ENCODE assay signal across 23 cellular contexts in genomic region chr1:154174654-154175053, GRCh38. TPM values are rescaled to one million over a fixed set of nuclear protein-coding genes. Genes with fewer than 3 reads are reported as not detected.
DNase-seq lines count a peak whose midpoint lies in the region; ATAC-seq and TF ChIP-seq lines count a peak whose summit lies in the region.
"Had no signal": no experiment of that assay in that cellular context is flagged by ENCODE, and none has a peak within 500 bp of the region (broad histone marks: within the 10 kb centered on the region; RNA-seq: fewer than 3 reads in every experiment).

No MANE protein-coding gene starts in this region.

- DNase-seq in activated T-cell treated with anti-CD3 and anti-CD28 coated beads, Interleukin-2, amount 50 U/mL, for 24 hours: peak; percentile 12
- DNase-seq in activated T-cell treated with anti-CD3 and anti-CD28 coated beads, Interleukin-2, amount 50 U/mL, for 4 hours: no peak
- DNase-seq in stimulated activated effector memory CD8-positive, alpha-beta T cell treated with anti-CD3 and anti-CD28 coated beads, Interleukin-12 subunit alpha, Interleukin-12 subunit beta, amount 100 ng/mL, for 72 hours (ENCODE audit: low spot score in 2 of 2): no peak
- DNase-seq in posterior vena cava (ENCODE audit: low spot score) (no peak), foreskin fibroblast (no peak)
- no peak for DNase-seq in activated CD4-positive, alpha-beta T cell treated with anti-CD3 and anti-CD28 coated beads for 48 hours
- DNase-seq: ACHN; Caco-2; CD4-positive, alpha-beta memory T cell; DMS 273 treated with DMSO at 0.1 percent for 48 hours; DMS79 treated with DMSO at 0.1 percent for 48 hours; H7; IMR-90; NCI-H1694 treated with DMSO at 0.1 percent for 48 hours; NCI-H2081 treated with DMSO at 0.1 percent for 48 hours; NCI-H2171 treated with DMSO at 0.1 percent for 48 hours; NCI-H524 treated with DMSO at 0.1 percent for 48 hours; OCI-M1 had no signal

- peaks cover 94% of the 10 kb centered on the region for H3K36me3 Mint-ChIP-seq in activated T-cell treated with anti-CD3 and anti-CD28 coated beads, Interleukin-2, amount 50 U/mL, for 24 hours (ENCODE audit: low read depth)
- peaks cover 50% of the 10 kb centered on the region for H3K36me3 Mint-ChIP-seq in activated T-cell treated with anti-CD3 and anti-CD28 coated beads, Interleukin-2, amount 50 U/mL, for 4 hours (ENCODE audit: insufficient read depth)
- peaks cover 2% of the 10 kb centered on the region for H3K36me3 Mint-ChIP-seq in IgD-negative memory B cell
- peaks cover 100% of the 10 kb centered on the region for H3K36me3 Mint-ChIP-seq in stimulated activated effector memory CD8-positive, alpha-beta T cell treated with anti-CD3 and anti-CD28 coated beads, Interleukin-12 subunit alpha, Interleukin-12 subunit beta, amount 100 ng/mL, for 72 hours

- no peak overlapping the region for H3K4me3 Mint-ChIP-seq in activated T-cell treated with anti-CD3 and anti-CD28 coated beads, Interleukin-2, amount 50 U/mL, for 24 hours
- no peak overlapping the region for H3K4me3 Mint-ChIP-seq in activated T-cell treated with anti-CD3 and anti-CD28 coated beads, Interleukin-2, amount 50 U/mL, for 4 hours
- peak overlapping the region in 1 of 4 donors; percentile 76 for H3K4me3 Mint-ChIP-seq in IgD-negative memory B cell
- no peak overlapping the region for H3K4me3 Mint-ChIP-seq in stimulated activated effector memory CD8-positive, alpha-beta T cell treated with anti-CD3 and anti-CD28 coated beads, Interleukin-12 subunit alpha, Interleukin-12 subunit beta, amount 100 ng/mL, for 72 hours

- no peak overlapping the region for H3K4me3 ChIP-seq in foreskin fibroblast (ENCODE audit: low read depth in 1 of 2, low read length in 2 of 2)
- H3K4me3 ChIP-seq: BLaER1 treated with 17β-estradiol and CSF1 and Interleukin-3, amounts not matched to agents 10 nM and 100 nM; SJSA1 had no signal

- intact Hi-C loops in posterior vena cava (cut with DNase I): loop anchor here in 1 of 2 donors (10.0 kb wide), 1 partner anchor 180 kb away; the partner anchor contains the start of gene RPS27

- H3K4me1 Mint-ChIP-seq in activated T-cell treated with anti-CD3 and anti-CD28 coated beads, Interleukin-2, amount 50 U/mL, for 24 hours (ENCODE audit: low read depth): peaks cover 82% of the 10 kb centered on the region
- peaks cover 71% of the 10 kb centered on the region for H3K4me1 Mint-ChIP-seq in activated T-cell treated with anti-CD3 and anti-CD28 coated beads, Interleukin-2, amount 50 U/mL, for 4 hours (ENCODE audit: low read depth)
- H3K4me1 Mint-ChIP-seq in IgD-negative memory B cell: peaks cover 36 to 43% (median 39%) of the 10 kb centered on the region in 3 donors
- H3K4me1 Mint-ChIP-seq in stimulated activated effector memory CD8-positive, alpha-beta T cell treated with anti-CD3 and anti-CD28 coated beads, Interleukin-12 subunit alpha, Interleukin-12 subunit beta, amount 100 ng/mL, for 72 hours: peaks cover 77% of the 10 kb centered on the region

- H3K27ac Mint-ChIP-seq in activated T-cell treated with anti-CD3 and anti-CD28 coated beads, Interleukin-2, amount 50 U/mL, for 24 hours: peak overlapping the region; percentile 60
- H3K27ac Mint-ChIP-seq in IgD-negative memory B cell: peak overlapping the region in 2 of 3 donors; percentile 25 to 69
- H3K27ac Mint-ChIP-seq in stimulated activated effector memory CD8-positive, alpha-beta T cell treated with anti-CD3 and anti-CD28 coated beads, Interleukin-12 subunit alpha, Interleukin-12 subunit beta, amount 100 ng/mL, for 72 hours: peak overlapping the region; percentile 94

- no peaks in the 10 kb centered on the region for H3K9me3 Mint-ChIP-seq in activated T-cell treated with anti-CD3 and anti-CD28 coated beads, Interleukin-2, amount 50 U/mL, for 24 hours
- no peaks in the 10 kb centered on the region for H3K9me3 Mint-ChIP-seq in activated T-cell treated with anti-CD3 and anti-CD28 coated beads, Interleukin-2, amount 50 U/mL, for 4 hours
- H3K9me3 Mint-ChIP-seq in IgD-negative memory B cell: no peaks in the 10 kb centered on the region
- no peaks in the 10 kb centered on the region for H3K9me3 Mint-ChIP-seq in stimulated activated effector memory CD8-positive, alpha-beta T cell treated with anti-CD3 and anti-CD28 coated beads, Interleukin-12 subunit alpha, Interleukin-12 subunit beta, amount 100 ng/mL, for 72 hours
- H3K9me3 Mint-ChIP-seq: CD4-positive, alpha-beta memory T cell had no signal

- TF ChIP-seq CTCF in foreskin fibroblast (IDR thresholded peaks at IDR 0.05; ENCODE audit: low read depth, low read length): no peak

- ATAC-seq in activated T-cell treated with anti-CD3 and anti-CD28 coated beads, Interleukin-2, amount 50 U/mL, for 4 hours: no peak
- ATAC-seq in GM19455 (IDR thresholded peaks at IDR 0.05; ENCODE audit: unreplicated experiment): peak; percentile 59
- no peak for ATAC-seq in stimulated activated effector memory CD8-positive, alpha-beta T cell treated with anti-CD3 and anti-CD28 coated beads, Interleukin-12 subunit alpha, Interleukin-12 subunit beta, amount 100 ng/mL, for 72 hours
- ATAC-seq: Right ventricle myocardium inferior had no signal

- H3K27me3 Mint-ChIP-seq in activated T-cell treated with anti-CD3 and anti-CD28 coated beads, Interleukin-2, amount 50 U/mL, for 24 hours: no peaks in the 10 kb centered on the region
- H3K27me3 Mint-ChIP-seq in activated T-cell treated with anti-CD3 and anti-CD28 coated beads, Interleukin-2, amount 50 U/mL, for 4 hours (ENCODE audit: low read depth): no peaks in the 10 kb centered on the region
- no peaks in the 10 kb centered on the region for H3K27me3 Mint-ChIP-seq in IgD-negative memory B cell
- H3K27me3 Mint-ChIP-seq: CD4-positive, alpha-beta memory T cell had no signal

RNA-seq across cellular contexts. Expression of gene TPM3, which starts 17.2 kb away (rescaled TPM):
- 100 to 1,000 TPM; 788 to 834 (median 808) TPM for total RNA-seq in activated T-cell treated with anti-CD3 and anti-CD28 coated beads, Interleukin-2, amount 50 U/mL, for 4 hours
- polyA plus RNA-seq in IgD-negative memory B cell: 878 TPM
- 100 to 1,000 TPM; 177 to 189 TPM for total RNA-seq in posterior vena cava

RNA-seq across cellular contexts. Expression of gene NUP210L, which starts 19.8 kb away (rescaled TPM):
- under 1 TPM; 0.05 to 0.08 (median 0.08) TPM for total RNA-seq in activated T-cell treated with anti-CD3 and anti-CD28 coated beads, Interleukin-2, amount 50 U/mL, for 4 hours
- not detected for polyA plus RNA-seq in IgD-negative memory B cell
- total RNA-seq in posterior vena cava: under 1 TPM; 0.05 to 0.14 TPM
- total RNA-seq: SJSA1 had no signal

RNA-seq across cellular contexts. Expression of gene CFAP141, which starts 31.5 kb away (rescaled TPM):
- total RNA-seq in activated T-cell treated with anti-CD3 and anti-CD28 coated beads, Interleukin-2, amount 50 U/mL, for 4 hours: not detected
- not detected for polyA plus RNA-seq in IgD-negative memory B cell
- total RNA-seq in posterior vena cava: not detected
- total RNA-seq: Caco-2; CD4-positive, alpha-beta memory T cell; H7; IMR-90; Right ventricle myocardium inferior; SJSA1 had no signal
- polyA plus RNA-seq: CD4-positive, alpha-beta memory T cell; IMR-90 had no signal

RNA-seq across cellular contexts. Expression of gene UBAP2L, which starts 46.1 kb away (rescaled TPM):
- 100 to 1,000 TPM; 299 to 328 (median 318) TPM for total RNA-seq in activated T-cell treated with anti-CD3 and anti-CD28 coated beads, Interleukin-2, amount 50 U/mL, for 4 hours
- 60.6 TPM for polyA plus RNA-seq in IgD-negative memory B cell
- total RNA-seq in posterior vena cava: 100 to 1,000 TPM in 1 of 2 donors, 10 to 100 TPM in 1; 94.2 to 104 TPM

Comparison
In these comparisons a context has a peak if more than half of its experiments do, and no peak if none do; other contexts are left out.
1. RNA of gene TPM3, which starts 17.2 kb away (total RNA-seq): 788 to 834 TPM in activated T-cell treated with anti-CD3 and anti-CD28 coated beads, Interleukin-2, amount 50 U/mL, for 4 hours; 177 to 189 TPM in posterior vena cava; every median in the first group is over 4 times any median in the second.
2. Peak in every context shown above with its lines, with median percentiles within 50 percentile points of each other: H3K27ac Mint-ChIP-seq.